Comparison of ENCODE assay signal across 19 cellular contexts in genomic region chr4:182537031-182537617, GRCh38.
"Had no signal": no experiment of that assay in that cellular context is flagged by ENCODE, and none has a peak within 500 bp of the region (broad histone marks: within the 10 kb centered on the region; RNA-seq: fewer than 3 reads in every experiment).

No MANE protein-coding gene starts in this region.

- H3K9me3 Mint-ChIP-seq: activated CD4-positive, alpha-beta memory T cell treated with anti-CD3 and anti-CD28 coated beads, Interleukin-2, amount 10 ng/mL, durations not matched to agents 7 days and 5 days; activated naive CD4-positive, alpha-beta T cell treated with anti-CD3 and anti-CD28 coated beads, Interleukin-2, amount 50 U/mL, for 72 hours; central memory CD8-positive, alpha-beta T cell; naive thymus-derived CD4-positive, alpha-beta T cell; stimulated activated naive B cell treated with anti-CD40 and anti-IgM and Interleukin-4, amounts not matched to agents 10 μg/mL and 1 μg/mL and 100 μg/mL, for 72 hours; T-helper 1 cell treated with Interleukin-12 subunit alpha and Interleukin-12 subunit beta and Interleukin-4 antibody, amounts not matched to agents 30 μg/mL and 1 μg/mL, for 36 hours had no signal

- H3K27ac ChIP-seq: brain microvascular endothelial cell, coronary artery, left lung, neutrophil, parathyroid adenoma, tibial artery had no signal

- H3K36me3 Mint-ChIP-seq: activated naive CD4-positive, alpha-beta T cell treated with anti-CD3 and anti-CD28 coated beads, Interleukin-2, amount 50 U/mL, for 72 hours; naive thymus-derived CD4-positive, alpha-beta T cell; stimulated activated naive B cell treated with anti-CD40 and anti-IgM and Interleukin-4, amounts not matched to agents 10 μg/mL and 1 μg/mL and 100 μg/mL, for 72 hours had no signal

- H3K4me3 ChIP-seq: coronary artery, left lung, mucosa of descending colon, tibial artery had no signal

- H3K27ac Mint-ChIP-seq: activated CD4-positive, alpha-beta memory T cell treated with anti-CD3 and anti-CD28 coated beads, Interleukin-2, amount 10 ng/mL, durations not matched to agents 7 days and 5 days; activated CD4-positive, alpha-beta T cell treated with anti-CD3 and anti-CD28 coated beads for 36 hours; activated naive CD4-positive, alpha-beta T cell treated with anti-CD3 and anti-CD28 coated beads, Interleukin-2, amount 50 U/mL, for 72 hours; naive thymus-derived CD4-positive, alpha-beta T cell; stimulated activated naive B cell treated with anti-CD40 and anti-IgM and Interleukin-4, amounts not matched to agents 10 μg/mL and 1 μg/mL and 100 μg/mL, for 72 hours; T-helper 1 cell treated with Interleukin-12 subunit alpha and Interleukin-12 subunit beta and Interleukin-4 antibody, amounts not matched to agents 30 μg/mL and 1 μg/mL, for 36 hours had no signal

- H3K4me3 Mint-ChIP-seq: activated CD4-positive, alpha-beta memory T cell treated with anti-CD3 and anti-CD28 coated beads, Interleukin-2, amount 10 ng/mL, durations not matched to agents 7 days and 5 days; activated CD4-positive, alpha-beta T cell treated with anti-CD3 and anti-CD28 coated beads for 36 hours; central memory CD8-positive, alpha-beta T cell; naive thymus-derived CD4-positive, alpha-beta T cell; stimulated activated naive B cell treated with anti-CD40 and anti-IgM and Interleukin-4, amounts not matched to agents 10 μg/mL and 1 μg/mL and 100 μg/mL, for 72 hours; T-helper 1 cell treated with Interleukin-12 subunit alpha and Interleukin-12 subunit beta and Interleukin-4 antibody, amounts not matched to agents 30 μg/mL and 1 μg/mL, for 36 hours had no signal

- H3K27me3 Mint-ChIP-seq: activated CD4-positive, alpha-beta memory T cell treated with anti-CD3 and anti-CD28 coated beads, Interleukin-2, amount 10 ng/mL, durations not matched to agents 7 days and 5 days; activated CD4-positive, alpha-beta T cell treated with anti-CD3 and anti-CD28 coated beads for 36 hours; central memory CD8-positive, alpha-beta T cell; stimulated activated naive B cell treated with anti-CD40 and anti-IgM and Interleukin-4, amounts not matched to agents 10 μg/mL and 1 μg/mL and 100 μg/mL, for 72 hours had no signal

- H3K79me2 ChIP-seq: parathyroid adenoma had no signal

- DNase-seq: activated CD4-positive, alpha-beta memory T cell treated with anti-CD3 and anti-CD28 coated beads, Interleukin-2, amount 10 ng/mL, durations not matched to agents 7 days and 5 days; activated CD4-positive, alpha-beta T cell treated with anti-CD3 and anti-CD28 coated beads for 36 hours; activated gamma-delta T cell; activated T-cell treated with anti-CD3 and anti-CD28 coated beads, Interleukin-2, amount 50 U/mL, for 48 hours; brain microvascular endothelial cell; left lung; mammary epithelial cell; mucosa of descending colon; naive thymus-derived CD4-positive, alpha-beta T cell; stimulated activated CD4-positive, alpha-beta T cell treated with anti-CD3 and anti-CD28 coated beads, Interleukin-15, amount 100 ng/mL, for 24 hours; stimulated activated CD4-positive, alpha-beta T cell treated with anti-CD3 and anti-CD28 coated beads, Interleukin-4, amount 100 ng/mL, for 1 hour; stimulated activated naive B cell treated with anti-CD40 and anti-IgM and Interleukin-4, amounts not matched to agents 10 μg/mL and 1 μg/mL and 100 μg/mL, for 72 hours; tibial artery had no signal

- H3K9ac ChIP-seq: parathyroid adenoma had no signal

- H2AFZ ChIP-seq: parathyroid adenoma had no signal

- H3K27me3 ChIP-seq: brain microvascular endothelial cell, left lung, neutrophil, tibial artery had no signal

- H3K4me1 Mint-ChIP-seq: activated CD4-positive, alpha-beta memory T cell treated with anti-CD3 and anti-CD28 coated beads, Interleukin-2, amount 10 ng/mL, durations not matched to agents 7 days and 5 days; activated CD4-positive, alpha-beta T cell treated with anti-CD3 and anti-CD28 coated beads for 36 hours; central memory CD8-positive, alpha-beta T cell; naive thymus-derived CD4-positive, alpha-beta T cell; stimulated activated naive B cell treated with anti-CD40 and anti-IgM and Interleukin-4, amounts not matched to agents 10 μg/mL and 1 μg/mL and 100 μg/mL, for 72 hours had no signal

- H3K9me3 ChIP-seq: left lung, mucosa of descending colon, neutrophil, tibial artery had no signal

- H3K36me3 ChIP-seq: brain microvascular endothelial cell, left lung, neutrophil, tibial artery had no signal

- H3K4me1 ChIP-seq: left lung, parathyroid adenoma had no signal

- ATAC-seq: activated CD4-positive, alpha-beta T cell treated with anti-CD3 and anti-CD28 coated beads for 36 hours; activated naive CD4-positive, alpha-beta T cell treated with anti-CD3 and anti-CD28 coated beads, Interleukin-2, amount 50 U/mL, for 72 hours; mucosa of descending colon; naive thymus-derived CD4-positive, alpha-beta T cell; stimulated activated naive B cell treated with anti-CD40 and anti-IgM and Interleukin-4, amounts not matched to agents 10 μg/mL and 1 μg/mL and 100 μg/mL, for 72 hours had no signal
